Comparison of ENCODE assay signal across 12 cellular contexts in genomic region chr2:209872675-209873074, GRCh38.
DNase-seq lines count a peak whose midpoint lies in the region; ATAC-seq, FAIRE-seq and TF ChIP-seq lines count a peak whose summit lies in the region.
"Had no signal": no experiment of that assay in that cellular context is flagged by ENCODE, and none has a peak within 500 bp of the region (broad histone marks: within the 10 kb centered on the region; RNA-seq: fewer than 3 reads in every experiment).

No MANE protein-coding gene starts in this region.

- H3K4me3 ChIP-seq in A549, result no peak overlapping the region
- H3K4me3 ChIP-seq in MG63, result no peak overlapping the region
- H3K4me3 ChIP-seq: ascending aorta had no signal

- peaks cover 8% of the 10 kb centered on the region for H3K4me1 Mint-ChIP-seq in MCF 10A (ENCODE audit: insufficient read depth, unreplicated experiment)
- H3K4me1 Mint-ChIP-seq: naive B cell; stimulated activated effector memory CD8-positive, alpha-beta T cell treated with anti-CD3 and anti-CD28 coated beads, Interleukin-12 subunit alpha, Interleukin-12 subunit beta, amount 100 ng/mL, for 72 hours had no signal

- TF ChIP-seq CTCF in A549 (IDR thresholded peaks at IDR 0.05) (no peak), MCF 10A (IDR thresholded peaks at IDR 0.05; ENCODE audit: unreplicated experiment) (no peak)

- TF ChIP-seq EP300 in A549 (IDR thresholded peaks at IDR 0.05), result no peak

- CTCF ChIA-PET in A549 (lab: Yijun Ruan, JAX) (no interaction called here), MCF 10A (lab: Yijun Ruan, JAX) (interaction anchor here (0.6 kb wide), 1 partner anchor 244 kb away, joined by 4 read pairs; no protein-coding TSS in a partner anchor)

- no peak overlapping the region for H3K27ac ChIP-seq in A549
- H3K27ac ChIP-seq: ascending aorta had no signal

- peak overlapping the region; percentile 43 for H3K4me3 Mint-ChIP-seq in MCF 10A (ENCODE audit: unreplicated experiment)
- H3K4me3 Mint-ChIP-seq: stimulated activated effector memory CD8-positive, alpha-beta T cell treated with anti-CD3 and anti-CD28 coated beads, Interleukin-12 subunit alpha, Interleukin-12 subunit beta, amount 100 ng/mL, for 72 hours; T-helper 2 cell treated with Interferon-gamma antibody and Interleukin-4, amounts not matched to agents 5 μg/mL and 100 μg/mL, for 36 hours had no signal

- H3K4me1 ChIP-seq in A549, result no peaks in the 10 kb centered on the region
- H3K4me1 ChIP-seq: ascending aorta had no signal

- no peaks in the 10 kb centered on the region for H3K36me3 ChIP-seq in MG63
- H3K36me3 ChIP-seq: ascending aorta had no signal

- H3K27ac Mint-ChIP-seq in MCF 10A (ENCODE audit: low read depth, unreplicated experiment), result no peak overlapping the region
- H3K27ac Mint-ChIP-seq: naive B cell; stimulated activated effector memory CD8-positive, alpha-beta T cell treated with anti-CD3 and anti-CD28 coated beads, Interleukin-12 subunit alpha, Interleukin-12 subunit beta, amount 100 ng/mL, for 72 hours; T-helper 2 cell treated with Interferon-gamma antibody and Interleukin-4, amounts not matched to agents 5 μg/mL and 100 μg/mL, for 36 hours had no signal

- intact Hi-C loops in MCF 10A (cut with micrococcal nuclease), result no loop called here

- no peak for FAIRE-seq in A549 (lab: Jason Lieb, UNC)

- no peaks in the 10 kb centered on the region for H3K36me3 Mint-ChIP-seq in MCF 10A (ENCODE audit: insufficient read depth, unreplicated experiment)
- H3K36me3 Mint-ChIP-seq: naive B cell; stimulated activated effector memory CD8-positive, alpha-beta T cell treated with anti-CD3 and anti-CD28 coated beads, Interleukin-12 subunit alpha, Interleukin-12 subunit beta, amount 100 ng/mL, for 72 hours had no signal

- no peaks in the 10 kb centered on the region for H3K9me3 Mint-ChIP-seq in MCF 10A (ENCODE audit: unreplicated experiment)
- H3K9me3 Mint-ChIP-seq: stimulated activated effector memory CD8-positive, alpha-beta T cell treated with anti-CD3 and anti-CD28 coated beads, Interleukin-12 subunit alpha, Interleukin-12 subunit beta, amount 100 ng/mL, for 72 hours; T-helper 2 cell treated with Interferon-gamma antibody and Interleukin-4, amounts not matched to agents 5 μg/mL and 100 μg/mL, for 36 hours had no signal

- POLR2A ChIA-PET in A549 (lab: Yijun Ruan, JAX) (no interaction called here), MCF 10A (lab: Yijun Ruan, JAX) (no interaction called here)

- TF ChIP-seq RAD21 in A549 (conservative IDR thresholded peaks at IDR 0.05 in 1 of 2, IDR thresholded peaks at IDR 0.05 in 1 of 2), result no peak

- TF ChIP-seq POLR2A in A549 (IDR thresholded peaks at IDR 0.05; ENCODE audit: low read length) (no peak), erythroblast (IDR thresholded peaks at IDR 0.05; ENCODE audit: low read length) (no peak)

- ATAC-seq in A549, result no peak
- ATAC-seq in GM19351 (IDR thresholded peaks at IDR 0.05; ENCODE audit: unreplicated experiment), result no peak
- ATAC-seq in GM21723 (IDR thresholded peaks at IDR 0.05; ENCODE audit: unreplicated experiment), result no peak
- ATAC-seq: stimulated activated effector memory CD8-positive, alpha-beta T cell treated with anti-CD3 and anti-CD28 coated beads, Interleukin-12 subunit alpha, Interleukin-12 subunit beta, amount 100 ng/mL, for 72 hours had no signal

- H3K27me3 ChIP-seq in MG63, result no peaks in the 10 kb centered on the region
- H3K27me3 ChIP-seq: ascending aorta had no signal

- peak overlapping the region; percentile 16; the same call in 1 of the 3 replicates for H3K4me2 ChIP-seq in A549

- 4% methylated on average over 9 of the region's 9 CpGs for whole genome bisulfite sequencing in A549 (ENCODE audit: missing lambda C conversion rate)

- H3K9me3 ChIP-seq in A549, result no peaks in the 10 kb centered on the region
- H3K9me3 ChIP-seq in MG63, result no peaks in the 10 kb centered on the region
- H3K9me3 ChIP-seq: ascending aorta had no signal

- H3K27me3 Mint-ChIP-seq in MCF 10A (ENCODE audit: insufficient read depth, unreplicated experiment), result no peaks in the 10 kb centered on the region

- BruUV-seq in MCF 10A (replicated peaks; lab: Mats Ljungman, UMichigan), result no TSS peak

- DNase-seq in A549 (ENCODE audit: low read depth in 1 of 2, low spot score in 1 of 2) (peak in 1 of 2 experiments; percentile 17), MG63 (peak; percentile 44), MCF 10A (ENCODE audit: unreplicated experiment) (peak; percentile 86), iPS-NIHi11 (ENCODE audit: low spot score) (peak; percentile 75), COLO668 (lab: John Stamatoyannopoulos, UW; ENCODE audit: unreplicated experiment) (no peak), erythroblast (lab: John Stamatoyannopoulos, UW) (no peak)
- DNase-seq: naive B cell had no signal

TF ChIP-seq in A549, 52 proteins besides CTCF, POLR2A, EP300 and RAD21:
- no peak for TF ChIP-seq ZSCAN20 (CRISPR knock-in tag; IDR thresholded peaks at IDR 0.05)
- TF ChIP-seq ZFP36 (IDR thresholded peaks at IDR 0.05; ENCODE audit: borderline replicate concordance, partially characterized antibody), result no peak
- TF ChIP-seq FOXS1 (CRISPR knock-in tag; IDR thresholded peaks at IDR 0.05), result no peak
- TF ChIP-seq, protein P1, sequence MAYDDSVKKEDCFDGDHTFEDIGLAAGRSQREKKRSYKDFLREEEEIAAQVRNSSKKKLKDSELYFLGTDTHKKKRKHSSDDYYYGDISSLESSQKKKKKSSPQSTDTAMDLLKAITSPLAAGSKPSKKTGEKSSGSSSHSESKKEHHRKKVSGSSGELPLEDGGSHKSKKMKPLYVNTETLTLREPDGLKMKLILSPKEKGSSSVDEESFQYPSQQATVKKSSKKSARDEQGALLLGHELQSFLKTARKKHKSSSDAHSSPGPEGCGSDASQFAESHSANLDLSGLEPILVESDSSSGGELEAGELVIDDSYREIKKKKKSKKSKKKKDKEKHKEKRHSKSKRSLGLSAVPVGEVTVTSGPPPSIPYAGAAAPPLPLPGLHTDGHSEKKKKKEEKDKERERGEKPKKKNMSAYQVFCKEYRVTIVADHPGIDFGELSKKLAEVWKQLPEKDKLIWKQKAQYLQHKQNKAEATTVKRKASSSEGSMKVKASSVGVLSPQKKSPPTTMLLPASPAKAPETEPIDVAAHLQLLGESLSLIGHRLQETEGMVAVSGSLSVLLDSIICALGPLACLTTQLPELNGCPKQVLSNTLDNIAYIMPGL (CRISPR knock-in tag; IDR thresholded peaks at IDR 0.05; ENCODE audit: borderline replicate concordance), result no peak
- no peak for TF ChIP-seq FOSL2 (IDR thresholded peaks at IDR 0.05)
- no peak for TF ChIP-seq FOSL2 (CRISPR knock-in tag; IDR thresholded peaks at IDR 0.05)
- TF ChIP-seq HOXA7 (CRISPR knock-in tag; IDR thresholded peaks at IDR 0.05), result no peak
- TF ChIP-seq MAZ (IDR thresholded peaks at IDR 0.05; ENCODE audit: borderline replicate concordance, low read depth, low read length), result no peak
- TF ChIP-seq SMC3 (IDR thresholded peaks at IDR 0.05), result no peak
- no peak for TF ChIP-seq HDAC2 (IDR thresholded peaks at IDR 0.05)
- no peak for TF ChIP-seq EHF (CRISPR knock-in tag; IDR thresholded peaks at IDR 0.05)

Comparison
In these comparisons a context has a peak if more than half of its experiments do, and no peak if none do; other contexts are left out.
1. DNase-seq: peak in MG63 (single experiment), MCF 10A (single experiment) and iPS-NIHi11 (single experiment); none in COLO668 (single experiment) and erythroblast (0 of 2).